8 cellular contexts compared by ENCODE assay signal in the genomic region with DNA sequence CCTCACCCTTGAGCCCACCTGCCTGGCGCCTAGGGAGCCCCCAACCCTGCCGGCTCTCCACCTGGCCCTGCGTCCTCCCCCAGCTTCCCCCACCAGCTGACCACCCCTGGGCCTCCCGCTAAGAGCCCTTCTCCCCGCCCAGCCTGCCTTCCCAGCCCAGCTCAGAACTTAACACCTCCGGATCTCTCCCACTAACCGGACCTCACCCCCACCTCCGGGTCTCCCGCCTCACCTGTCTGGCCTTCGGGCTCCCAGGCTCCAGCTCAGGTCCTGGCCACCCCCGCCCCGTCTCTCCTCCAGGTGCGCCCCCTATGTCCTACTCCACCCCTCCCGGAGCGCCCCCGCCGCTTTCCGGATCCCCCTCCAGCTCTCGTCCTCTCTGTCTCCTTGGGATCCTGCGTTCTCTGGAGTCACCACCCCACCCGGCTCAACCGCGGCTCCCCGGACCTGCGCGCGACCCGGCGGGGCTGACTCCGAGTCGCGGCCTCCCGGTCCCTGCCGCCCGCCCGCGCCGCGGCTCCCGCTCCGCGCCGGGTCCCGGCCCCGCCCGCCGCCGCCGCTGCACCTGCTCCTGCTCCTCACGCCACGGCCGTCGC. TPM values are rescaled to one million over a fixed set of nuclear protein-coding genes. Genes with fewer than 3 reads are reported as not detected.
DNase-seq lines count a peak whose midpoint lies in the region; ATAC-seq and TF ChIP-seq lines count a peak whose summit lies in the region.

Gene KCNJ11 (minus strand): TSS at position 51 of the 596 bp plus-strand sequence. CDS start 568 bp downstream, outside the sequence.

- H3K36me3 Mint-ChIP-seq in naive thymus-derived CD4-positive, alpha-beta T cell: no peaks in the 10 kb centered on the region

- H2AFZ ChIP-seq in OCI-LY1 (ENCODE audit: low read length): no peak within 1 kb of the TSS

- peak within 1 kb of the TSS; percentile 84 for H3K4me2 ChIP-seq in OCI-LY1 (ENCODE audit: low read length)

- H3K9me3 ChIP-seq in OCI-LY1 (ENCODE audit: low read length): no peaks in the 10 kb centered on the region
- H3K9me3 ChIP-seq in effector memory CD4-positive, alpha-beta T cell (ENCODE audit: control insufficient read depth, low read length): no peaks in the 10 kb centered on the region
- no peaks in the 10 kb centered on the region for H3K9me3 ChIP-seq in naive thymus-derived CD4-positive, alpha-beta T cell (ENCODE audit: control insufficient read depth in 2 of 3, low read length in 3 of 3)

- ATAC-seq in HG02588 (IDR thresholded peaks at IDR 0.05; ENCODE audit: unreplicated experiment): peak; percentile 40
- peak; percentile 62 for ATAC-seq in naive thymus-derived CD4-positive, alpha-beta T cell

- H3K36me3 ChIP-seq in OCI-LY1 (ENCODE audit: insufficient read depth, low read length): peaks cover 6% of the 10 kb centered on the region; the same call in 1 of the 2 replicates
- no peaks in the 10 kb centered on the region for H3K36me3 ChIP-seq in effector memory CD4-positive, alpha-beta T cell (ENCODE audit: control insufficient read depth, insufficient read depth, low read length)
- no peaks in the 10 kb centered on the region for H3K36me3 ChIP-seq in naive thymus-derived CD4-positive, alpha-beta T cell (ENCODE audit: control insufficient read depth in 2 of 3, insufficient read depth in 3 of 3, low read length in 3 of 3)

- no peak; the same call in 1 of the 2 replicates for TF ChIP-seq CTCF in OCI-LY1 (IDR thresholded peaks at IDR 0.05; ENCODE audit: low read length)

- H3K4me1 ChIP-seq in OCI-LY1 (ENCODE audit: insufficient read depth, low read length, severe bottlenecking): peaks cover 48% of the 10 kb centered on the region
- H3K4me1 ChIP-seq in effector memory CD4-positive, alpha-beta T cell (ENCODE audit: control insufficient read depth, insufficient read depth, low read length, poor library complexity, severe bottlenecking): peaks cover 3% of the 10 kb centered on the region
- H3K4me1 ChIP-seq in naive thymus-derived CD4-positive, alpha-beta T cell (ENCODE audit: control insufficient read depth in 2 of 2, insufficient read depth in 2 of 2, low read length in 2 of 2): peaks cover 0 to 4% of the 10 kb centered on the region in 2 donors

- H3K27me3 Mint-ChIP-seq in naive thymus-derived CD4-positive, alpha-beta T cell: peaks cover 0 to 16% (median 0%) of the 10 kb centered on the region in 5 donors

- peak within 1 kb of the TSS; percentile 76 for H3K27ac ChIP-seq in OCI-LY1 (ENCODE audit: low read depth, low read length, poor library complexity, severe bottlenecking)
- no peak within 1 kb of the TSS for H3K27ac ChIP-seq in effector memory CD4-positive, alpha-beta T cell (ENCODE audit: insufficient read depth, low read length, poor library complexity, severe bottlenecking)
- peak within 1 kb of the TSS; percentile 66 for H3K27ac ChIP-seq in naive thymus-derived CD4-positive, alpha-beta T cell (ENCODE audit: low read depth, low read length)

- intact Hi-C loops in naive thymus-derived CD4-positive, alpha-beta T cell (cut with micrococcal nuclease): loop anchor here (1.0 to 10.0 kb wide), 9 partner anchors 34 to 586 kb away; partner anchors contain the start of genes NUCB2 (in 1 of the 2) and RPS13 (in 1 of the 2)

- peak within 1 kb of the TSS; percentile 70 for H3K4me3 ChIP-seq in OCI-LY1 (ENCODE audit: low read depth, low read length, poor library complexity, severe bottlenecking)
- H3K4me3 ChIP-seq in effector memory CD4-positive, alpha-beta T cell (ENCODE audit: insufficient read depth, low read depth, low read length, poor library complexity, severe bottlenecking): peak within 1 kb of the TSS; percentile 69
- peak within 1 kb of the TSS; percentile 62 for H3K4me3 ChIP-seq in naive thymus-derived CD4-positive, alpha-beta T cell (ENCODE audit: low read length)

- DNase-seq in NCI-H2107 (lab: John Stamatoyannopoulos, UW): peak; percentile 51
- DNase-seq in NCI-H2107 treated with DMSO at 0.1 percent for 48 hours (lab: John Stamatoyannopoulos, UW; ENCODE audit: unreplicated experiment): no peak
- DNase-seq in effector memory CD4-positive, alpha-beta T cell: no peak
- DNase-seq in naive thymus-derived CD4-positive, alpha-beta T cell: no peak
- DNase-seq in NCI-H345 (lab: John Stamatoyannopoulos, UW): no peak
- DNase-seq in activated CD8-positive, alpha-beta memory T cell treated with anti-CD3 and anti-CD28 coated beads, Interleukin-2, amount 50 U/mL, for 4 hours: no peak

- H3K27ac Mint-ChIP-seq in naive thymus-derived CD4-positive, alpha-beta T cell: peak within 1 kb of the TSS in 8 of 9 donors; percentile 22 to 84 (median 53)

- H3F3A ChIP-seq in OCI-LY1 (ENCODE audit: insufficient read depth, low read length): no peaks in the 10 kb centered on the region

- H3K9me2 ChIP-seq in OCI-LY1 (ENCODE audit: low read depth, low read length): no peaks in the 10 kb centered on the region

- CTCF ChIA-PET in naive thymus-derived CD4-positive, alpha-beta T cell (lab: Charles Lee): interaction anchor here (0.7 to 0.9 kb wide), 2 partner anchors 8 to 119 kb away, joined by 3 read pairs; no protein-coding TSS in a partner anchor

- peak within 1 kb of the TSS; percentile 77 to 90 (median 83) for H3K4me3 Mint-ChIP-seq in naive thymus-derived CD4-positive, alpha-beta T cell

- POLR2A ChIA-PET in naive thymus-derived CD4-positive, alpha-beta T cell (lab: Charles Lee): no interaction called here

- H3K9me3 Mint-ChIP-seq in naive thymus-derived CD4-positive, alpha-beta T cell: no peaks in the 10 kb centered on the region

- peak within 1 kb of the TSS; percentile 71 for H3K9ac ChIP-seq in OCI-LY1 (ENCODE audit: low read length)

- peaks cover 0 to 9% (median 5%) of the 10 kb centered on the region in 7 donors for H3K4me1 Mint-ChIP-seq in naive thymus-derived CD4-positive, alpha-beta T cell

- H4K20me1 ChIP-seq in OCI-LY1 (ENCODE audit: insufficient read depth, low read length): no peaks in the 10 kb centered on the region

- H3K27me3 ChIP-seq in OCI-LY1 (ENCODE audit: insufficient read depth, low read length): no peaks in the 10 kb centered on the region
- no peaks in the 10 kb centered on the region for H3K27me3 ChIP-seq in effector memory CD4-positive, alpha-beta T cell (replicated peaks; ENCODE audit: control insufficient read depth, insufficient read depth, low read length, poor library complexity, severe bottlenecking)
- no peaks in the 10 kb centered on the region for H3K27me3 ChIP-seq in naive thymus-derived CD4-positive, alpha-beta T cell (ENCODE audit: control insufficient read depth in 2 of 2, insufficient read depth in 2 of 2, low read length in 2 of 2)

- no peaks in the 10 kb centered on the region for H3K79me2 ChIP-seq in OCI-LY1 (ENCODE audit: insufficient read depth, low read length)

RNA-seq across cellular contexts. Expression of gene KCNJ11, which starts in this region (rescaled TPM):
- 1 to 10 TPM in 1 of 5 experiments, under 1 TPM in 2, not detected in 2; 0.24 to 1.4 (median 0.30) TPM for total RNA-seq in naive thymus-derived CD4-positive, alpha-beta T cell
- not detected for polyA plus RNA-seq in naive thymus-derived CD4-positive, alpha-beta T cell
